ENCODE assay signal across 15 cellular contexts in genomic region chr14:95345032-95345431, GRCh38. TPM values are rescaled to one million over a fixed set of nuclear protein-coding genes. Genes with fewer than 3 reads are reported as not detected.
DNase-seq lines count a peak whose midpoint lies in the region; ATAC-seq and TF ChIP-seq lines count a peak whose summit lies in the region.
"Had no signal": no experiment of that assay in that cellular context is flagged by ENCODE, and none has a peak within 500 bp of the region (broad histone marks: within the 10 kb centered on the region; RNA-seq: fewer than 3 reads in every experiment).

No MANE protein-coding gene starts in this region.

- H3K36me3 ChIP-seq in OCI-LY3 (replicated peaks; ENCODE audit: low read depth, low read length) (no peaks in the 10 kb centered on the region), neural progenitor cell (no peaks in the 10 kb centered on the region)
- H3K36me3 ChIP-seq: BLaER1 treated with 17β-estradiol and CSF1 and Interleukin-3, amounts not matched to agents 10 nM and 100 nM had no signal

- H3K27me3 Mint-ChIP-seq in neural progenitor cell (ENCODE audit: insufficient read depth, low read depth): peaks cover 7% of the 10 kb centered on the region

- no peak overlapping the region for H3K4me3 Mint-ChIP-seq in neural progenitor cell
- H3K4me3 Mint-ChIP-seq: CD4-positive, CD25-positive, alpha-beta regulatory T cell; IgD-negative memory B cell had no signal

- H3K9me3 Mint-ChIP-seq in neural progenitor cell: no peaks in the 10 kb centered on the region
- H3K9me3 Mint-ChIP-seq: IgD-negative memory B cell had no signal

- H3K36me3 Mint-ChIP-seq in neural progenitor cell: no peaks in the 10 kb centered on the region
- H3K36me3 Mint-ChIP-seq: CD4-positive, CD25-positive, alpha-beta regulatory T cell; IgD-negative memory B cell had no signal

- in situ Hi-C loops in KBM-7 (cut with MboI; ENCODE audit: low pct_unique_long_range_greater_than_20kb, low sequenced_read_pairs): no loop called here

- peak overlapping the region; percentile 29; the same call in 1 of the 2 replicates for H3K4me2 ChIP-seq in OCI-LY3 (ENCODE audit: low read length)
- H3K4me2 ChIP-seq in neural progenitor cell: no peak overlapping the region
- H3K4me2 ChIP-seq: BLaER1 treated with 17β-estradiol and CSF1 and Interleukin-3, amounts not matched to agents 10 nM and 100 nM; KMS-11 had no signal

- DNase-seq in A172 (ENCODE audit: low spot score): no peak
- DNase-seq in KBM-7: no peak
- DNase-seq in neural progenitor cell (ENCODE audit: low spot score): no peak
- no peak for DNase-seq in 8988T
- DNase-seq: CD4-positive, CD25-positive, alpha-beta regulatory T cell; DMS53; GF-D8; GM23248 had no signal

- ATAC-seq in GM19463 (IDR thresholded peaks at IDR 0.05; ENCODE audit: unreplicated experiment) (peak; percentile 65), HG02938 (IDR thresholded peaks at IDR 0.05; ENCODE audit: unreplicated experiment) (peak; percentile 51)
- ATAC-seq: HCT116 had no signal

- H3K9ac ChIP-seq in OCI-LY3 (ENCODE audit: low read length): no peak overlapping the region
- no peak overlapping the region for H3K9ac ChIP-seq in neural progenitor cell
- H3K9ac ChIP-seq: BLaER1 treated with 17β-estradiol and CSF1 and Interleukin-3, amounts not matched to agents 10 nM and 100 nM; GM23248; KMS-11 had no signal

- TF ChIP-seq CTCF in OCI-LY3 (IDR thresholded peaks at IDR 0.05; ENCODE audit: low read depth, low read length): no peak
- no peak for TF ChIP-seq CTCF in neural progenitor cell (IDR thresholded peaks at IDR 0.05)

- H3K27ac ChIP-seq in OCI-LY3 (ENCODE audit: low read length): no peak overlapping the region
- no peak overlapping the region for H3K27ac ChIP-seq in neural progenitor cell
- H3K27ac ChIP-seq: BLaER1 treated with 17β-estradiol and CSF1 and Interleukin-3, amounts not matched to agents 10 nM and 100 nM; GM23248; KMS-11 had no signal

- H3K9me3 ChIP-seq in OCI-LY3 (ENCODE audit: insufficient read depth, low read length): no peaks in the 10 kb centered on the region
- no peaks in the 10 kb centered on the region for H3K9me3 ChIP-seq in neural progenitor cell (ENCODE audit: low read depth)
- H3K9me3 ChIP-seq: BLaER1 treated with 17β-estradiol and CSF1 and Interleukin-3, amounts not matched to agents 10 nM and 100 nM had no signal

- peaks cover 8% of the 10 kb centered on the region; the same call in 1 of the 2 replicates for H3K4me1 ChIP-seq in OCI-LY3 (ENCODE audit: low read length)
- H3K4me1 ChIP-seq in neural progenitor cell: no peaks in the 10 kb centered on the region
- H3K4me1 ChIP-seq: BLaER1 treated with 17β-estradiol and CSF1 and Interleukin-3, amounts not matched to agents 10 nM and 100 nM had no signal

- H2AFZ ChIP-seq in OCI-LY3 (ENCODE audit: low read depth, low read length): peak overlapping the region; percentile 50; the same call in 1 of the 2 replicates
- no peak overlapping the region for H2AFZ ChIP-seq in neural progenitor cell (replicated peaks)
- H2AFZ ChIP-seq: GM23248 had no signal

- no peak overlapping the region for H3K27ac Mint-ChIP-seq in neural progenitor cell
- H3K27ac Mint-ChIP-seq: CD4-positive, CD25-positive, alpha-beta regulatory T cell; IgD-negative memory B cell had no signal

- H3K27me3 ChIP-seq in OCI-LY3 (ENCODE audit: low read depth, low read length) (peaks cover 24% of the 10 kb centered on the region), neural progenitor cell (no peaks in the 10 kb centered on the region)
- H3K27me3 ChIP-seq: BLaER1 treated with 17β-estradiol and CSF1 and Interleukin-3, amounts not matched to agents 10 nM and 100 nM had no signal

- H3K4me1 Mint-ChIP-seq in neural progenitor cell: no peaks in the 10 kb centered on the region
- H3K4me1 Mint-ChIP-seq: CD4-positive, CD25-positive, alpha-beta regulatory T cell; IgD-negative memory B cell had no signal

- no peak overlapping the region for H3K4me3 ChIP-seq in OCI-LY3 (ENCODE audit: low read length)
- H3K4me3 ChIP-seq in neural progenitor cell: no peak overlapping the region
- H3K4me3 ChIP-seq: BLaER1 treated with 17β-estradiol and CSF1 and Interleukin-3, amounts not matched to agents 10 nM and 100 nM; GM23248 had no signal

- H3F3A ChIP-seq in neural progenitor cell (ENCODE audit: low read depth): no peaks in the 10 kb centered on the region

- no peaks in the 10 kb centered on the region for H3K79me2 ChIP-seq in OCI-LY3 (ENCODE audit: low read length)
- H3K79me2 ChIP-seq in neural progenitor cell (ENCODE audit: low read depth): no peaks in the 10 kb centered on the region

- H4K20me1 ChIP-seq in OCI-LY3 (ENCODE audit: insufficient read depth, low read length) (no peaks in the 10 kb centered on the region), neural progenitor cell (ENCODE audit: low read depth) (no peaks in the 10 kb centered on the region)
- H4K20me1 ChIP-seq: BLaER1 treated with 17β-estradiol and CSF1 and Interleukin-3, amounts not matched to agents 10 nM and 100 nM had no signal

RNA-seq across cellular contexts. Expression of gene CLMN, which starts 25.3 kb away (rescaled TPM):
- 1.5 and 1.8 TPM in 2 replicates for total RNA-seq in A172 (2014; rRNA removed; shearing (Covaris generic))
- total RNA-seq in neural progenitor cell (ENCODE audit: low replicate concordance): 6.3 and 6.7 TPM in 2 replicates
